8 cellular contexts compared by ENCODE assay signal in the genomic region with DNA sequence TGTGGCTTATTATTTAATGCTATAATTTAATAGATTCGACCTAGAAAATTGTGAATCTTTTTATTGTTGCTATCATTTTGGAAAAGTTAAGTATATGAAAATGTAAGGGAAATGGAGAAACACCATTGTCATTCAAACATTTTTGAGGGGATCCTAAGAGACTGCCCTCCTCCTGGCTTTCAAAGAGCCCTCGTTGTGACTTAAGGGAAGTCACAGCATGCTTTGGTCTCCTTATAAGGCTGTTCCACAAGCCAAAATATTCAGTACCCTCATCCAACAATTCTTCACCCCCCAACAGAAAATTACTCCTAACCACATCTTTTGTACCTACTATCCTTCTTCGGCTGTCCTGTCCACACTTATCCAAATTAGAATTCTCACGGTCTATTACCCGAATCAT.
"Had no signal": no experiment of that assay in that cellular context is flagged by ENCODE, and none has a peak within 500 bp of the region (broad histone marks: within the 10 kb centered on the region; RNA-seq: fewer than 3 reads in every experiment).

No MANE protein-coding gene starts in this region.

- H3K36me3 Mint-ChIP-seq: IgD-negative memory B cell had no signal

- H3K27ac ChIP-seq: GM23248, KMS-11 had no signal

- H3K4me3 ChIP-seq: GM23248 had no signal

- H3K27me3 Mint-ChIP-seq: IgD-negative memory B cell had no signal

- H3K4me1 Mint-ChIP-seq: IgD-negative memory B cell had no signal

- H2AFZ ChIP-seq: GM23248 had no signal

- H3K27ac Mint-ChIP-seq: IgD-negative memory B cell had no signal

- H3K4me3 Mint-ChIP-seq: IgD-negative memory B cell had no signal

- H3K4me2 ChIP-seq: KMS-11 had no signal

- FAIRE-seq: HTR-8/SVneo had no signal

- DNase-seq: GM23248, H7, HCEC 1CT, Karpas-422, KBM-7 had no signal

- H3K9me3 Mint-ChIP-seq: IgD-negative memory B cell had no signal

- H3K9ac ChIP-seq: GM23248, KMS-11 had no signal
